Comparison of ENCODE assay signal across 8 cellular contexts in genomic region chr10:21495002-21495685, GRCh38. TPM values are rescaled to one million over a fixed set of nuclear protein-coding genes. Genes with fewer than 3 reads are reported as not detected.
DNase-seq lines count a peak whose midpoint lies in the region; ATAC-seq and TF ChIP-seq lines count a peak whose summit lies in the region.

No MANE protein-coding gene starts in this region.

- H4K20me1 ChIP-seq in BLaER1, result peaks cover 61% of the 10 kb centered on the region

- no peaks in the 10 kb centered on the region for H3K9me3 Mint-ChIP-seq in activated naive CD8-positive, alpha-beta T cell treated with anti-CD3 and anti-CD28 coated beads, Interleukin-2, amount 50 U/mL, for 24 hours
- peaks cover 0 to 5% (median 0%) of the 10 kb centered on the region in 6 donors for H3K9me3 Mint-ChIP-seq in immature natural killer cell

- H3K27me3 ChIP-seq in BLaER1 (peaks cover 87% of the 10 kb centered on the region), testis (no peaks in the 10 kb centered on the region)

- H3K36me3 Mint-ChIP-seq in activated naive CD8-positive, alpha-beta T cell treated with anti-CD3 and anti-CD28 coated beads, Interleukin-2, amount 50 U/mL, for 24 hours (ENCODE audit: low read depth), result no peaks in the 10 kb centered on the region
- no peaks in the 10 kb centered on the region for H3K36me3 Mint-ChIP-seq in immature natural killer cell

- no peak for TF ChIP-seq CTCF in testis (IDR thresholded peaks at IDR 0.05)

- 0 to 1% methylated on average over 30 to 35 of the region's 35 CpGs for WGBS in testis, 2 donors

- H3K36me3 ChIP-seq in BLaER1, result no peaks in the 10 kb centered on the region
- H3K36me3 ChIP-seq in testis (ENCODE audit: low read depth, missing control alignments), result no peaks in the 10 kb centered on the region

- peak; percentile 4 for ATAC-seq in HG02610 (IDR thresholded peaks at IDR 0.05; ENCODE audit: unreplicated experiment)
- ATAC-seq in activated naive CD8-positive, alpha-beta T cell treated with anti-CD3 and anti-CD28 coated beads, Interleukin-2, amount 50 U/mL, for 24 hours, result no peak

- no peak overlapping the region for H3K9ac ChIP-seq in BLaER1

- peak overlapping the region; percentile 80 for H3K4me3 Mint-ChIP-seq in activated naive CD8-positive, alpha-beta T cell treated with anti-CD3 and anti-CD28 coated beads, Interleukin-2, amount 50 U/mL, for 24 hours
- H3K4me3 Mint-ChIP-seq in immature natural killer cell, result peak overlapping the region; percentile 84 to 93 (median 88)

- H3K27me3 Mint-ChIP-seq in activated naive CD8-positive, alpha-beta T cell treated with anti-CD3 and anti-CD28 coated beads, Interleukin-2, amount 50 U/mL, for 24 hours, result peaks cover 65% of the 10 kb centered on the region
- H3K27me3 Mint-ChIP-seq in immature natural killer cell (ENCODE audit: low read depth in 3 of 3), result peaks cover 24 to 40% (median 33%) of the 10 kb centered on the region in 3 donors

- DNase-seq in activated naive CD8-positive, alpha-beta T cell treated with anti-CD3 and anti-CD28 coated beads, Interleukin-2, amount 50 U/mL, for 24 hours, result no peak
- DNase-seq in immature natural killer cell (peak in 1 of 3 donors; percentile 12), testis (peak; percentile 32), SKM-1 treated with dmso at 0.1 percent for 144 hours (lab: John Stamatoyannopoulos, UW; ENCODE audit: unreplicated experiment) (no peak), COLO829 (ENCODE audit: low spot score) (no peak), posterior vena cava (ENCODE audit: low spot score) (no peak)

- H3K4me1 ChIP-seq in BLaER1 (peaks cover 30% of the 10 kb centered on the region), testis (no peaks in the 10 kb centered on the region)

- peak overlapping the region; percentile 98 for H3K4me2 ChIP-seq in BLaER1

- H3K27ac Mint-ChIP-seq in activated naive CD8-positive, alpha-beta T cell treated with anti-CD3 and anti-CD28 coated beads, Interleukin-2, amount 50 U/mL, for 24 hours, result peak overlapping the region; percentile 39
- H3K27ac Mint-ChIP-seq in immature natural killer cell, result peak overlapping the region in 1 of 6 donors; percentile 59

- H3K4me3 ChIP-seq in BLaER1, result peak overlapping the region; percentile 70
- peak overlapping the region; percentile 71 to 88 for H3K4me3 ChIP-seq in testis

- intact Hi-C loops in testis (cut with DNase I; ENCODE audit: low total_unique reads), result loop anchor here (2.0 to 10.0 kb wide), 3 partner anchors 40 to 237 kb away; partner anchors contain the start of gene MLLT10
- intact Hi-C loops in posterior vena cava (cut with DNase I), result loop anchor here (10.0 kb wide), 3 partner anchors 220 to 420 kb away; no protein-coding TSS in a partner anchor

- H3K9me3 ChIP-seq in BLaER1, result peaks cover 11% of the 10 kb centered on the region; the same call in 1 of the 2 replicates
- H3K9me3 ChIP-seq in testis, result no peaks in the 10 kb centered on the region

- no peak for TF ChIP-seq POLR2A in testis (IDR thresholded peaks at IDR 0.05)

- H3K27ac ChIP-seq in BLaER1, result no peak overlapping the region
- H3K27ac ChIP-seq in testis, result peak overlapping the region; percentile 57 to 77

- peaks cover 15% of the 10 kb centered on the region for H3K4me1 Mint-ChIP-seq in activated naive CD8-positive, alpha-beta T cell treated with anti-CD3 and anti-CD28 coated beads, Interleukin-2, amount 50 U/mL, for 24 hours
- peaks cover 15 to 31% of the 10 kb centered on the region in 2 donors for H3K4me1 Mint-ChIP-seq in immature natural killer cell

RNA-seq across cellular contexts. Expression of gene SKIDA1, which starts 30.3 kb away (rescaled TPM):
- polyA plus RNA-seq in immature natural killer cell (not detected), testis (ENCODE audit: insufficient read depth, low read depth, low replicate concordance) (4.7 TPM)
- total RNA-seq in testis (1 to 10 TPM; 6.6 to 6.9 TPM), posterior vena cava (1 to 10 TPM in 1 of 2 donors, under 1 TPM in 1; 0.33 to 1.2 TPM)

RNA-seq across cellular contexts. Expression of gene MLLT10, which starts 38.9 kb away (rescaled TPM):
- polyA plus RNA-seq in immature natural killer cell (1 to 10 TPM in 2 of 3 donors, under 1 TPM in 1; 0.81 to 5.1 (median 4.8) TPM), testis (ENCODE audit: insufficient read depth, low read depth, low replicate concordance) (243 TPM)
- total RNA-seq in testis (100 to 1,000 TPM; 130 to 144 TPM), posterior vena cava (10 to 100 TPM; 31.5 to 34.0 TPM)
